ENCODE assay signal across 13 cellular contexts in the genomic region with DNA sequence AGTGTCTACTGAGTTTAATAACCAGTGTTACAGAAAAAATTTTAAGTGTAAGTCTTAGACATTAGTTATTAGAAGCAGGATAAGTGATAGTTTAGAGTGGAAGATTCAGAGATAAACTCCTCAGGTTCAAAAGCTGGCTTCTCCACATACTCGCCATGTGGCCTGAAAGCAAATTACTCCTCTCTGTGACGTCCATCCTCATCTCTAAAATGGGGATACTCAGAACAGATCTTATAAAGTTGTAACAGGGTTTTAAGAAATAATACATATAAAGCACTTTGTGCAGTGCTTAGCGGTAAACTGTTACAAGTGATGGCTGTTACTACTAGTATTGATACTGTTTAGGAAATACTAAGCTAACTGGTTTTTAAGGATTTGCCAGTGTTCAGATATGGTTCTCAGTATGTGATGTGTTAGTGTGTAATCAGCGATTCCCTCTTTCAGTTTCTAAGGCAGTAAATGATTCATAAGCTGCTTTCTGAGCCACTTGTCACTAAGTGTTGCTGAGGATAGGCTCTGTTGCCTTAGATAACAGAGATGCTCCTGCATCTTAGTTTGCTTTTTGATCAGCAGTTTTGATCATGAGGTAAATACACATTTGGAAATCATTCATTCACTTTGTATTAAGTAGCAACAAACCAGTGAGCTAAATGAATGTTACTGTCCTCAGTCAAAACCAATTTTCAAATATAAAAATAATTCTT. TPM values are rescaled to one million over a fixed set of nuclear protein-coding genes. Genes with fewer than 3 reads are reported as not detected.
A peak's percentile ranks its signal among the peaks of the same experiment; 100 is the strongest.
DNase-seq lines count a peak whose midpoint lies in the region; ATAC-seq and TF ChIP-seq lines count a peak whose summit lies in the region.
"Had no signal": no experiment of that assay in that cellular context is flagged by ENCODE, and none has a peak within 500 bp of the region (broad histone marks: within the 10 kb centered on the region; RNA-seq: fewer than 3 reads in every experiment).

No MANE protein-coding gene starts in this region.

- no peaks in the 10 kb centered on the region for H3K9me3 Mint-ChIP-seq in activated T-cell treated with anti-CD3 and anti-CD28 coated beads, Interleukin-2, amount 50 U/mL, for 72 hours
- H3K9me3 Mint-ChIP-seq in stimulated activated effector memory CD8-positive, alpha-beta T cell treated with anti-CD3 and anti-CD28 coated beads, Interleukin-12 subunit alpha, Interleukin-12 subunit beta, amount 100 ng/mL, for 72 hours = no peaks in the 10 kb centered on the region

- no peak for TF ChIP-seq CTCF in tibial nerve (IDR thresholded peaks at IDR 0.05)

- peaks cover 0 to 70% (median 0%) of the 10 kb centered on the region in 3 donors for H3K36me3 ChIP-seq in tibial nerve

- H3K36me3 Mint-ChIP-seq in activated T-cell treated with anti-CD3 and anti-CD28 coated beads, Interleukin-2, amount 50 U/mL, for 72 hours (ENCODE audit: insufficient read depth in 2 of 2) = peaks cover 2 to 3% of the 10 kb centered on the region in 2 donors
- H3K36me3 Mint-ChIP-seq in stimulated activated effector memory CD8-positive, alpha-beta T cell treated with anti-CD3 and anti-CD28 coated beads, Interleukin-12 subunit alpha, Interleukin-12 subunit beta, amount 100 ng/mL, for 72 hours = peaks cover 88% of the 10 kb centered on the region

- DNase-seq in activated T-cell treated with anti-CD3 and anti-CD28 coated beads, Interleukin-2, amount 50 U/mL, for 72 hours = peak in 1 of 2 donors; percentile 7
- DNase-seq in activated T-cell treated with anti-CD3 and anti-CD28 coated beads for 4 hours = no peak
- DNase-seq in stimulated activated effector memory CD8-positive, alpha-beta T cell treated with anti-CD3 and anti-CD28 coated beads, Interleukin-12 subunit alpha, Interleukin-12 subunit beta, amount 100 ng/mL, for 72 hours (ENCODE audit: low spot score in 2 of 2) = no peak
- DNase-seq in NCI-H1417 treated with DMSO at 0.1 percent for 48 hours (lab: John Stamatoyannopoulos, UW) = no peak
- DNase-seq in right cardiac atrium = no peak
- DNase-seq in tibial nerve (ENCODE audit: low spot score in 2 of 2) = no peak
- DNase-seq: activated CD4-positive, alpha-beta T cell treated with anti-CD3 and anti-CD28 coated beads, Interleukin-2, amount 50 U/mL, for 4 hours; brain microvascular endothelial cell; OCI-M1; stimulated activated CD4-positive, alpha-beta T cell treated with anti-CD3 and anti-CD28 coated beads, Interleukin-1b, Interleukin-23, amount 100 ng/mL, for 48 hours had no signal

- no peak for TF ChIP-seq POLR2A in tibial nerve (IDR thresholded peaks at IDR 0.05)

- H3K4me3 Mint-ChIP-seq in activated T-cell treated with anti-CD3 and anti-CD28 coated beads, Interleukin-2, amount 50 U/mL, for 72 hours = no peak overlapping the region
- no peak overlapping the region for H3K4me3 Mint-ChIP-seq in stimulated activated effector memory CD8-positive, alpha-beta T cell treated with anti-CD3 and anti-CD28 coated beads, Interleukin-12 subunit alpha, Interleukin-12 subunit beta, amount 100 ng/mL, for 72 hours
- H3K4me3 Mint-ChIP-seq: B cell had no signal

- ATAC-seq in activated T-cell treated with anti-CD3 and anti-CD28 coated beads, Interleukin-2, amount 50 U/mL, for 72 hours (replicated peaks in 1 of 2) = peak; percentile 83 to 99
- ATAC-seq in GM21737 (IDR thresholded peaks at IDR 0.05; ENCODE audit: unreplicated experiment) = peak; percentile 96
- peak; percentile 85 for ATAC-seq in HG03460 (IDR thresholded peaks at IDR 0.05; ENCODE audit: unreplicated experiment)
- peak; percentile 99 for ATAC-seq in stimulated activated effector memory CD8-positive, alpha-beta T cell treated with anti-CD3 and anti-CD28 coated beads, Interleukin-12 subunit alpha, Interleukin-12 subunit beta, amount 100 ng/mL, for 72 hours
- ATAC-seq in right cardiac atrium = no peak

- no peak overlapping the region for H3K27ac ChIP-seq in right cardiac atrium (ENCODE audit: low read length)
- H3K27ac ChIP-seq in tibial nerve = no peak overlapping the region
- H3K27ac ChIP-seq: brain microvascular endothelial cell had no signal

- peaks cover 5% of the 10 kb centered on the region for H3K4me1 Mint-ChIP-seq in activated T-cell treated with anti-CD3 and anti-CD28 coated beads, Interleukin-2, amount 50 U/mL, for 72 hours (ENCODE audit: low read depth)
- no peaks in the 10 kb centered on the region for H3K4me1 Mint-ChIP-seq in stimulated activated effector memory CD8-positive, alpha-beta T cell treated with anti-CD3 and anti-CD28 coated beads, Interleukin-12 subunit alpha, Interleukin-12 subunit beta, amount 100 ng/mL, for 72 hours
- H3K4me1 Mint-ChIP-seq: B cell had no signal

- intact Hi-C loops in right cardiac atrium (cut with DNase I) = no loop called here

- H3K4me1 ChIP-seq in right cardiac atrium (ENCODE audit: control insufficient read depth, insufficient read depth, low read length) = no peaks in the 10 kb centered on the region
- no peaks in the 10 kb centered on the region for H3K4me1 ChIP-seq in tibial nerve

- no peaks in the 10 kb centered on the region for H3K27me3 Mint-ChIP-seq in activated T-cell treated with anti-CD3 and anti-CD28 coated beads, Interleukin-2, amount 50 U/mL, for 72 hours (ENCODE audit: low read depth)
- H3K27me3 Mint-ChIP-seq: B cell had no signal

- no peaks in the 10 kb centered on the region for H3K9me3 ChIP-seq in right cardiac atrium (ENCODE audit: control insufficient read depth, low read length)
- H3K9me3 ChIP-seq in tibial nerve = no peaks in the 10 kb centered on the region

- no peak for TF ChIP-seq EP300 in tibial nerve (IDR thresholded peaks at IDR 0.05)

- peak overlapping the region; percentile 38 for H3K27ac Mint-ChIP-seq in activated T-cell treated with anti-CD3 and anti-CD28 coated beads, Interleukin-2, amount 50 U/mL, for 72 hours
- H3K27ac Mint-ChIP-seq in stimulated activated effector memory CD8-positive, alpha-beta T cell treated with anti-CD3 and anti-CD28 coated beads, Interleukin-12 subunit alpha, Interleukin-12 subunit beta, amount 100 ng/mL, for 72 hours = peak overlapping the region; percentile 40
- H3K27ac Mint-ChIP-seq: B cell had no signal

- no peak overlapping the region for H3K4me3 ChIP-seq in right cardiac atrium (ENCODE audit: low read length)
- no peak overlapping the region for H3K4me3 ChIP-seq in tibial nerve

- WGBS in right cardiac atrium = 90% methylated on average over 4 of the region's 4 CpGs
- 87% methylated on average over 4 of the region's 4 CpGs for WGBS in tibial nerve, 2 donors

- H3K27me3 ChIP-seq in right cardiac atrium (ENCODE audit: control insufficient read depth, insufficient read depth) (no peaks in the 10 kb centered on the region), tibial nerve (no peaks in the 10 kb centered on the region)
- H3K27me3 ChIP-seq: brain microvascular endothelial cell had no signal

RNA-seq across cellular contexts. Expression of gene CYP51A1, which starts 58.7 kb away (rescaled TPM):
- 10 to 100 TPM; 29.8 to 29.9 TPM for total RNA-seq in activated T-cell treated with anti-CD3 and anti-CD28 coated beads, Interleukin-2, amount 50 U/mL, for 72 hours
- 10 to 100 TPM; 29.0 to 65.9 (median 35.3) TPM for total RNA-seq in right cardiac atrium
- 17.6 TPM for polyA plus RNA-seq in right cardiac atrium
- total RNA-seq in tibial nerve = 10 to 100 TPM; 46.7 to 58.8 (median 52.2) TPM

Comparison
In these comparisons a context has a peak if more than half of its experiments do, and no peak if none do; other contexts are left out.
1. ATAC-seq: peak in activated T-cell treated with anti-CD3 and anti-CD28 coated beads, Interleukin-2, amount 50 U/mL, for 72 hours (2 of 2), GM21737 (single experiment), HG03460 (single experiment) and stimulated activated effector memory CD8-positive, alpha-beta T cell treated with anti-CD3 and anti-CD28 coated beads, Interleukin-12 subunit alpha, Interleukin-12 subunit beta, amount 100 ng/mL, for 72 hours (single experiment); none in right cardiac atrium (0 of 2).